1 cellular context compared by ENCODE assay signal in the genomic region with DNA sequence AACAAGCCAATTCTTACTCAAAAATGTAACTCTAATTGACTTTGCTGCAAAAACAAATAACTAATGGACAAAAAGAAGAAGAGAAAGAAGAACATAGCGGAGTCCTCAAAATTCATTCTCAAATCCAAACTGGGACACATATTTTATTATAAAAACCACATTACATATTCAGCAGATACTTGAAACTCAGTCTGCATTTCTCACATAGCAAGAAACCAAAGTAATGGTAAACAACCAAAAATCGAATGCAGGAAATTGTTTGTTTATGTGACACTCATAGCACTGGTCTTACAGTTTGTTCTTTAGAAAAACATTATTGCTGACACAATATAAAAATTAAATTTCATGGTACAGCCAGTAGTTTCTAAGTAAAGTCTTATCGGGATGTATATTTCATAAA.
TF ChIP-seq lines count a peak whose summit lies in the region.

No MANE protein-coding gene starts in this region.

TF ChIP-seq in WTC11, 78 proteins besides CTCF, POLR2A, EP300 and RAD21:
- TF ChIP-seq, protein P1, sequence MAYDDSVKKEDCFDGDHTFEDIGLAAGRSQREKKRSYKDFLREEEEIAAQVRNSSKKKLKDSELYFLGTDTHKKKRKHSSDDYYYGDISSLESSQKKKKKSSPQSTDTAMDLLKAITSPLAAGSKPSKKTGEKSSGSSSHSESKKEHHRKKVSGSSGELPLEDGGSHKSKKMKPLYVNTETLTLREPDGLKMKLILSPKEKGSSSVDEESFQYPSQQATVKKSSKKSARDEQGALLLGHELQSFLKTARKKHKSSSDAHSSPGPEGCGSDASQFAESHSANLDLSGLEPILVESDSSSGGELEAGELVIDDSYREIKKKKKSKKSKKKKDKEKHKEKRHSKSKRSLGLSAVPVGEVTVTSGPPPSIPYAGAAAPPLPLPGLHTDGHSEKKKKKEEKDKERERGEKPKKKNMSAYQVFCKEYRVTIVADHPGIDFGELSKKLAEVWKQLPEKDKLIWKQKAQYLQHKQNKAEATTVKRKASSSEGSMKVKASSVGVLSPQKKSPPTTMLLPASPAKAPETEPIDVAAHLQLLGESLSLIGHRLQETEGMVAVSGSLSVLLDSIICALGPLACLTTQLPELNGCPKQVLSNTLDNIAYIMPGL (CRISPR knock-in tag; IDR thresholded peaks at IDR 0.05), result no peak
- TF ChIP-seq IRF2 (CRISPR knock-in tag; IDR thresholded peaks at IDR 0.05; ENCODE audit: borderline replicate concordance, low read depth) (no peak), ZNF219 (CRISPR knock-in tag; IDR thresholded peaks at IDR 0.05; ENCODE audit: borderline replicate concordance) (no peak), TP53 (CRISPR knock-in tag; IDR thresholded peaks at IDR 0.05) (no peak), NR2C2 (CRISPR knock-in tag; IDR thresholded peaks at IDR 0.05) (no peak), FOXJ3 (CRISPR knock-in tag; IDR thresholded peaks at IDR 0.05; ENCODE audit: borderline replicate concordance) (no peak), MYBL2 (CRISPR knock-in tag; IDR thresholded peaks at IDR 0.05) (no peak), ELF4 (CRISPR knock-in tag; IDR thresholded peaks at IDR 0.05; ENCODE audit: low read depth) (no peak), RELA (CRISPR knock-in tag; IDR thresholded peaks at IDR 0.05; ENCODE audit: borderline replicate concordance) (no peak)
- TF ChIP-seq, protein P2, sequence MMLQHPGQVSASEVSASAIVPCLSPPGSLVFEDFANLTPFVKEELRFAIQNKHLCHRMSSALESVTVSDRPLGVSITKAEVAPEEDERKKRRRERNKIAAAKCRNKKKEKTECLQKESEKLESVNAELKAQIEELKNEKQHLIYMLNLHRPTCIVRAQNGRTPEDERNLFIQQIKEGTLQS (CRISPR knock-in tag; conservative IDR thresholded peaks at IDR 0.05), result no peak
- TF ChIP-seq, protein P3, sequence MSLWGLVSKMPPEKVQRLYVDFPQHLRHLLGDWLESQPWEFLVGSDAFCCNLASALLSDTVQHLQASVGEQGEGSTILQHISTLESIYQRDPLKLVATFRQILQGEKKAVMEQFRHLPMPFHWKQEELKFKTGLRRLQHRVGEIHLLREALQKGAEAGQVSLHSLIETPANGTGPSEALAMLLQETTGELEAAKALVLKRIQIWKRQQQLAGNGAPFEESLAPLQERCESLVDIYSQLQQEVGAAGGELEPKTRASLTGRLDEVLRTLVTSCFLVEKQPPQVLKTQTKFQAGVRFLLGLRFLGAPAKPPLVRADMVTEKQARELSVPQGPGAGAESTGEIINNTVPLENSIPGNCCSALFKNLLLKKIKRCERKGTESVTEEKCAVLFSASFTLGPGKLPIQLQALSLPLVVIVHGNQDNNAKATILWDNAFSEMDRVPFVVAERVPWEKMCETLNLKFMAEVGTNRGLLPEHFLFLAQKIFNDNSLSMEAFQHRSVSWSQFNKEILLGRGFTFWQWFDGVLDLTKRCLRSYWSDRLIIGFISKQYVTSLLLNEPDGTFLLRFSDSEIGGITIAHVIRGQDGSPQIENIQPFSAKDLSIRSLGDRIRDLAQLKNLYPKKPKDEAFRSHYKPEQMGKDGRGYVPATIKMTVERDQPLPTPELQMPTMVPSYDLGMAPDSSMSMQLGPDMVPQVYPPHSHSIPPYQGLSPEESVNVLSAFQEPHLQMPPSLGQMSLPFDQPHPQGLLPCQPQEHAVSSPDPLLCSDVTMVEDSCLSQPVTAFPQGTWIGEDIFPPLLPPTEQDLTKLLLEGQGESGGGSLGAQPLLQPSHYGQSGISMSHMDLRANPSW (CRISPR knock-in tag; conservative IDR thresholded peaks at IDR 0.05; ENCODE audit: low read depth), result no peak
- TF ChIP-seq, protein P4, sequence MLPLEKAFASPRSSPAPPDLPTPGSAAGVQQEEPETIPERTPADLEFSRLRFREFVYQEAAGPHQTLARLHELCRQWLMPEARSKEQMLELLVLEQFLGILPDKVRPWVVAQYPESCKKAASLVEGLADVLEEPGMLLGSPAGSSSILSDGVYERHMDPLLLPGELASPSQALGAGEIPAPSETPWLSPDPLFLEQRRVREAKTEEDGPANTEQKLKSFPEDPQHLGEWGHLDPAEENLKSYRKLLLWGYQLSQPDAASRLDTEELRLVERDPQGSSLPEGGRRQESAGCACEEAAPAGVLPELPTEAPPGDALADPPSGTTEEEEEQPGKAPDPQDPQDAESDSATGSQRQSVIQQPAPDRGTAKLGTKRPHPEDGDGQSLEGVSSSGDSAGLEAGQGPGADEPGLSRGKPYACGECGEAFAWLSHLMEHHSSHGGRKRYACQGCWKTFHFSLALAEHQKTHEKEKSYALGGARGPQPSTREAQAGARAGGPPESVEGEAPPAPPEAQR (CRISPR knock-in tag; IDR thresholded peaks at IDR 0.05), result no peak
- TF ChIP-seq, protein P5, sequence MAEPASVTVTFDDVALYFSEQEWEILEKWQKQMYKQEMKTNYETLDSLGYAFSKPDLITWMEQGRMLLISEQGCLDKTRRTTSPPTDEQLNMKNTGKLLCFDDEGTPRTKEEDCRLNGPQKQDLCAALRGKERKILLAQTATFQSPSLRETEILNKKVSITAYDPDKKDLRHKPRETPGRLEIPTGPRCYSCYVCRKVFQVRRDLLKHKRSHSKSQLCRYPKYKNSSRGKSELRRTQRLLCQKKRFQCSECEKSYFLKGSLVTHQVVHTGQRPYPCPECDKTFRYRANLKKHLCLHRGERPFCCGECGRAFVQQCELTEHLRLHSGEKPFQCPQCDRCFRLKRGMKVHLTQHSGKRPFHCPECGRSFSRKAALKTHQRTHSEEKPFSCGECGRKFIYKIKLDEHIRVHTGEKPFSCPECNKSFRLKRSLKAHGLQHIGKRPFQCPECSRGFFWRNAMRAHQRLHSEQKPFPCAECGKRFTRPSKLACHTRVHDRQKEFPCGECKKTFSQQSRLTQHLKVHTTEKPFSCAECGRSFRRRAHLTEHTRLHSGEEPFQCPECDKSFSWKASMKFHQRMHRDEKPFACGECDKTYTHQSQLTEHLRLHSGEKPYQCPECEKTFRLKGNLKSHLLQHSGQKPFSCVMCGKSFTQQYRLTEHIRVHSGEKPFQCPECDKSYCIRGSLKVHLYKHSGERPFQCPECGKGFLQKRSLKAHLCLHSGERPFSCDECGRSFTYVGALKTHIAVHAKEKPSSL (CRISPR knock-in tag; conservative IDR thresholded peaks at IDR 0.05), result no peak
- TF ChIP-seq, protein P6, sequence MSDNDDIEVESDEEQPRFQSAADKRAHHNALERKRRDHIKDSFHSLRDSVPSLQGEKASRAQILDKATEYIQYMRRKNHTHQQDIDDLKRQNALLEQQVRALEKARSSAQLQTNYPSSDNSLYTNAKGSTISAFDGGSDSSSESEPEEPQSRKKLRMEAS (CRISPR knock-in tag; IDR thresholded peaks at IDR 0.05), result no peak
- TF ChIP-seq, protein P7, sequence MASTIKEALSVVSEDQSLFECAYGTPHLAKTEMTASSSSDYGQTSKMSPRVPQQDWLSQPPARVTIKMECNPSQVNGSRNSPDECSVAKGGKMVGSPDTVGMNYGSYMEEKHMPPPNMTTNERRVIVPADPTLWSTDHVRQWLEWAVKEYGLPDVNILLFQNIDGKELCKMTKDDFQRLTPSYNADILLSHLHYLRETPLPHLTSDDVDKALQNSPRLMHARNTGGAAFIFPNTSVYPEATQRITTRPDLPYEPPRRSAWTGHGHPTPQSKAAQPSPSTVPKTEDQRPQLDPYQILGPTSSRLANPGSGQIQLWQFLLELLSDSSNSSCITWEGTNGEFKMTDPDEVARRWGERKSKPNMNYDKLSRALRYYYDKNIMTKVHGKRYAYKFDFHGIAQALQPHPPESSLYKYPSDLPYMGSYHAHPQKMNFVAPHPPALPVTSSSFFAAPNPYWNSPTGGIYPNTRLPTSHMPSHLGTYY (CRISPR knock-in tag; IDR thresholded peaks at IDR 0.05), result no peak
